Comparison of ENCODE assay signal across 26 cellular contexts in the genomic region with DNA sequence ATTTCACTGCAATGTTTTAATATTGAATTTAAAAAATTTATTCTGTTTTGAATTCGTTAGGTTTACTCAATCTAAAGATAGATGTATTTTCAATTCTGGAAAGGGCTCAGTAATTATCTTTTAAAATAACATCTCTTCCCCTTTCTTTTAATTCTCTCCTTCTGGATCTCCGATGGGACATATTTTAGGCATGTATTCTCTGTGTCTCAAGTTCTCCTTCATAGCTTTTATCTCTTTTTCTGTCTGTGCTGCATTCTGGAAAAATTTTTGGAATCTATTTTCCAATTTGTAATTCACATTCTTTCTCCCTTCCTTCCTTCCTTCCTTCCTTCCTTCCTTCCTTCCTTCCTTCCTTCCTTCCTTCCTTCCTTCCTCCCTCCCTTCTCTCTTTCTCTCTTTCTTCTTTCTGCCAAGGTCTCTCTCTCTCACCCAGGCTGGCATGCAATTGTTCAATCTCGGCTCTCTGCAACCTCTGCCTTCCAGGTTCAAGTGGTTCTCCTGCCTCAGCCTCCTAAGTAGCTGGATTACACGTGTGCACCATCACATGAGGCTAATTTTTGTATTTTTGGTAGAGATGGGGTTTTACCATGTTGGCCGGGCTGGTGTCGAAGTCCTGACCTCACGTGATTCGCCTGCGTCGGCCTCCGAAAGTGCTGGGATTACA.
"Had no signal": no experiment of that assay in that cellular context is flagged by ENCODE, and none has a peak within 500 bp of the region (broad histone marks: within the 10 kb centered on the region; RNA-seq: fewer than 3 reads in every experiment).

No MANE protein-coding gene starts in this region.

- DNase-seq: activated CD4-positive, alpha-beta memory T cell treated with anti-CD3 and anti-CD28 coated beads, Interleukin-2, amount 10 ng/mL, durations not matched to agents 7 days and 5 days; activated CD4-positive, alpha-beta T cell treated with anti-CD3 and anti-CD28 coated beads for 36 hours; activated CD4-positive, alpha-beta T cell treated with anti-CD3 and anti-CD28 coated beads, Interleukin-2, amount 10 ng/mL, durations not matched to agents 24 days and 14 days; activated CD4-positive, CD25-positive, alpha-beta regulatory T cell; activated CD4-positive, CD25-positive, alpha-beta regulatory T cell treated with anti-CD3 and anti-CD28 coated beads, Interleukin-2, amount 50 U/mL, for 72 hours; activated CD8-positive, alpha-beta memory T cell treated with anti-CD3 and anti-CD28 coated beads, Interleukin-2, amount 50 U/mL, for 48 hours; activated gamma-delta T cell; activated naive CD4-positive, alpha-beta T cell; activated naive CD4-positive, alpha-beta T cell treated with anti-CD3 and anti-CD28 coated beads, Interleukin-2, amount 10 ng/mL, durations not matched to agents 7 days and 5 days; activated naive CD8-positive, alpha-beta T cell treated with anti-CD3 and anti-CD28 coated beads, Interleukin-2, amount 10 ng/mL, durations not matched to agents 7 days and 5 days; activated T-cell treated with anti-CD3 and anti-CD28 coated beads for 4 hours; activated T-cell treated with anti-CD3 and anti-CD28 coated beads, Interleukin-2, amount 50 U/mL, for 24 hours; activated T-cell treated with anti-CD3 and anti-CD28 coated beads, Interleukin-2, amount 50 U/mL, for 72 hours; anterior cingulate cortex; brain microvascular endothelial cell; dorsolateral prefrontal cortex; effector memory CD4-positive, alpha-beta T cell; endodermal cell; foreskin fibroblast; head of caudate nucleus; T-helper 2 cell had no signal

- H3K27ac ChIP-seq: brain microvascular endothelial cell, dorsolateral prefrontal cortex had no signal

- H3K27me3 Mint-ChIP-seq: activated CD4-positive, alpha-beta memory T cell treated with anti-CD3 and anti-CD28 coated beads, Interleukin-2, amount 10 ng/mL, durations not matched to agents 7 days and 5 days; activated CD4-positive, alpha-beta T cell treated with anti-CD3 and anti-CD28 coated beads for 36 hours; activated CD4-positive, alpha-beta T cell treated with anti-CD3 and anti-CD28 coated beads, Interleukin-2, amount 10 ng/mL, durations not matched to agents 24 days and 14 days; activated naive CD4-positive, alpha-beta T cell treated with anti-CD3 and anti-CD28 coated beads, Interleukin-2, amount 10 ng/mL, durations not matched to agents 7 days and 5 days; activated naive CD8-positive, alpha-beta T cell treated with anti-CD3 and anti-CD28 coated beads, Interleukin-2, amount 10 ng/mL, durations not matched to agents 7 days and 5 days; activated T-cell treated with anti-CD3 and anti-CD28 coated beads, Interleukin-2, amount 50 U/mL, for 24 hours; central memory CD8-positive, alpha-beta T cell; dendritic cell treated with granulocyte-macrophage colony-stimulating factor and Interleukin-4, amounts not matched to agents 40 ng/mL and 50 ng/mL, for 4 days had no signal

- H3K36me3 ChIP-seq: brain microvascular endothelial cell had no signal

- H3K27me3 ChIP-seq: brain microvascular endothelial cell, dorsolateral prefrontal cortex had no signal

- ATAC-seq: activated CD4-positive, alpha-beta T cell treated with anti-CD3 and anti-CD28 coated beads for 36 hours; activated naive CD4-positive, alpha-beta T cell treated with anti-CD3 and anti-CD28 coated beads, Interleukin-2, amount 50 U/mL, for 72 hours; activated T-cell treated with anti-CD3 and anti-CD28 coated beads, Interleukin-2, amount 50 U/mL, for 72 hours; esophagus mucosa had no signal

- H3K4me1 Mint-ChIP-seq: activated CD4-positive, alpha-beta memory T cell treated with anti-CD3 and anti-CD28 coated beads, Interleukin-2, amount 10 ng/mL, durations not matched to agents 7 days and 5 days; activated CD4-positive, alpha-beta T cell treated with anti-CD3 and anti-CD28 coated beads for 36 hours; activated CD4-positive, alpha-beta T cell treated with anti-CD3 and anti-CD28 coated beads, Interleukin-2, amount 10 ng/mL, durations not matched to agents 24 days and 14 days; activated naive CD4-positive, alpha-beta T cell treated with anti-CD3 and anti-CD28 coated beads, Interleukin-2, amount 10 ng/mL, durations not matched to agents 7 days and 5 days; activated naive CD8-positive, alpha-beta T cell treated with anti-CD3 and anti-CD28 coated beads, Interleukin-2, amount 10 ng/mL, durations not matched to agents 7 days and 5 days; central memory CD8-positive, alpha-beta T cell; endodermal cell had no signal

- H3K36me3 Mint-ChIP-seq: activated naive CD4-positive, alpha-beta T cell treated with anti-CD3 and anti-CD28 coated beads, Interleukin-2, amount 10 ng/mL, durations not matched to agents 7 days and 5 days; activated naive CD4-positive, alpha-beta T cell treated with anti-CD3 and anti-CD28 coated beads, Interleukin-2, amount 50 U/mL, for 72 hours; activated naive CD8-positive, alpha-beta T cell treated with anti-CD3 and anti-CD28 coated beads, Interleukin-2, amount 10 ng/mL, durations not matched to agents 7 days and 5 days had no signal

- H3K4me3 Mint-ChIP-seq: activated CD4-positive, alpha-beta memory T cell treated with anti-CD3 and anti-CD28 coated beads, Interleukin-2, amount 10 ng/mL, durations not matched to agents 7 days and 5 days; activated CD4-positive, alpha-beta T cell treated with anti-CD3 and anti-CD28 coated beads for 36 hours; activated CD4-positive, alpha-beta T cell treated with anti-CD3 and anti-CD28 coated beads, Interleukin-2, amount 10 ng/mL, durations not matched to agents 24 days and 14 days; activated naive CD4-positive, alpha-beta T cell treated with anti-CD3 and anti-CD28 coated beads, Interleukin-2, amount 10 ng/mL, durations not matched to agents 7 days and 5 days; activated naive CD8-positive, alpha-beta T cell treated with anti-CD3 and anti-CD28 coated beads, Interleukin-2, amount 10 ng/mL, durations not matched to agents 7 days and 5 days; activated T-cell treated with anti-CD3 and anti-CD28 coated beads, Interleukin-2, amount 50 U/mL, for 24 hours; activated T-cell treated with anti-CD3 and anti-CD28 coated beads, Interleukin-2, amount 50 U/mL, for 72 hours; central memory CD8-positive, alpha-beta T cell; dendritic cell treated with granulocyte-macrophage colony-stimulating factor and Interleukin-4, amounts not matched to agents 40 ng/mL and 50 ng/mL, for 4 days; endodermal cell had no signal

- H3K4me3 ChIP-seq: coronary artery, dorsolateral prefrontal cortex had no signal

- H3K9me3 Mint-ChIP-seq: activated CD4-positive, alpha-beta memory T cell treated with anti-CD3 and anti-CD28 coated beads, Interleukin-2, amount 10 ng/mL, durations not matched to agents 7 days and 5 days; activated CD4-positive, alpha-beta T cell treated with anti-CD3 and anti-CD28 coated beads, Interleukin-2, amount 10 ng/mL, durations not matched to agents 24 days and 14 days; activated naive CD8-positive, alpha-beta T cell treated with anti-CD3 and anti-CD28 coated beads, Interleukin-2, amount 10 ng/mL, durations not matched to agents 7 days and 5 days; central memory CD8-positive, alpha-beta T cell had no signal

- H3K27ac Mint-ChIP-seq: activated CD4-positive, alpha-beta memory T cell treated with anti-CD3 and anti-CD28 coated beads, Interleukin-2, amount 10 ng/mL, durations not matched to agents 7 days and 5 days; activated CD4-positive, alpha-beta T cell treated with anti-CD3 and anti-CD28 coated beads for 36 hours; activated CD4-positive, alpha-beta T cell treated with anti-CD3 and anti-CD28 coated beads, Interleukin-2, amount 10 ng/mL, durations not matched to agents 24 days and 14 days; activated naive CD4-positive, alpha-beta T cell treated with anti-CD3 and anti-CD28 coated beads, Interleukin-2, amount 10 ng/mL, durations not matched to agents 7 days and 5 days; activated naive CD4-positive, alpha-beta T cell treated with anti-CD3 and anti-CD28 coated beads, Interleukin-2, amount 50 U/mL, for 72 hours; activated naive CD8-positive, alpha-beta T cell treated with anti-CD3 and anti-CD28 coated beads, Interleukin-2, amount 10 ng/mL, durations not matched to agents 7 days and 5 days; activated T-cell treated with anti-CD3 and anti-CD28 coated beads, Interleukin-2, amount 50 U/mL, for 24 hours; activated T-cell treated with anti-CD3 and anti-CD28 coated beads, Interleukin-2, amount 50 U/mL, for 72 hours; dendritic cell treated with granulocyte-macrophage colony-stimulating factor and Interleukin-4, amounts not matched to agents 40 ng/mL and 50 ng/mL, for 4 days; endodermal cell had no signal
